In the genomic region with DNA sequence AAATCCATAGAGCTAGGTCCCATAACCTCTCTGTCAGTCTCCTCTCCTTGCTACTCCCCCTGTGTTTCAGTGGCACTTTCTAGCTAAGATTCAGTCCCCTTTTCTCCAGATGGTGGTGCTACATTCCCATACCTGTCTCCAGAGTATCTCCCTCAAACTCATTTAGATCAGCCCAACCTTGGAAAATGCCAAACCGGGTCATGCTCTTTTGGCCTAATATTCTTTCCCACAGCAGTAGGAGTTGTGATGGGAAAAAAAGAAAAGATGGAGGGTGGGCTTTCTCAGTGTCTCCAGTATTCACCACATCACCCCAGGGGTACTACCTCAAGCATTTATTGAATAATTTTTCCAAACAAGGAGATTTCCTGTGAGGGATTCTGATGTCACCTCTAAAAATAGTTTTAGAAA, we compare ENCODE assay signal across 1 cellular context.
A peak's percentile ranks its signal among the peaks of the same experiment; 100 is the strongest.
TF ChIP-seq lines count a peak whose summit lies in the region.

No MANE protein-coding gene starts in this region.

TF ChIP-seq in HepG2, 621 proteins besides CTCF, POLR2A, EP300 and RAD21 (continued from another document and continues in another):
- TF ChIP-seq ZNF318 (CRISPR knock-in tag; IDR thresholded peaks at IDR 0.05): no peak
- no peak for TF ChIP-seq NFAT5 (CRISPR knock-in tag; IDR thresholded peaks at IDR 0.05)
- TF ChIP-seq U2AF1 (optimal IDR thresholded peaks at IDR 0.05; ENCODE audit: low read depth, low read length): no peak
- no peak for TF ChIP-seq REPIN1 (CRISPR knock-in tag; IDR thresholded peaks at IDR 0.05; ENCODE audit: borderline replicate concordance, low read depth)
- no peak for TF ChIP-seq BCLAF1 (IDR thresholded peaks at IDR 0.05)
- TF ChIP-seq, protein P1, sequence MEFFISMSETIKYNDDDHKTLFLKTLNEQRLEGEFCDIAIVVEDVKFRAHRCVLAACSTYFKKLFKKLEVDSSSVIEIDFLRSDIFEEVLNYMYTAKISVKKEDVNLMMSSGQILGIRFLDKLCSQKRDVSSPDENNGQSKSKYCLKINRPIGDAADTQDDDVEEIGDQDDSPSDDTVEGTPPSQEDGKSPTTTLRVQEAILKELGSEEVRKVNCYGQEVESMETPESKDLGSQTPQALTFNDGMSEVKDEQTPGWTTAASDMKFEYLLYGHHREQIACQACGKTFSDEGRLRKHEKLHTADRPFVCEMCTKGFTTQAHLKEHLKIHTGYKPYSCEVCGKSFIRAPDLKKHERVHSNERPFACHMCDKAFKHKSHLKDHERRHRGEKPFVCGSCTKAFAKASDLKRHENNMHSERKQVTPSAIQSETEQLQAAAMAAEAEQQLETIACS (CRISPR knock-in tag; IDR thresholded peaks at IDR 0.05): no peak
- no peak for TF ChIP-seq ZXDC (CRISPR knock-in tag; IDR thresholded peaks at IDR 0.05)
- no peak for TF ChIP-seq DNMT3B (CRISPR knock-in tag; conservative IDR thresholded peaks at IDR 0.05)
- no peak for TF ChIP-seq HMGA1 (CRISPR knock-in tag; conservative IDR thresholded peaks at IDR 0.05)
- peak; percentile 75; the same call in 1 of the 2 replicates for TF ChIP-seq ZNF614 (CRISPR knock-in tag; IDR thresholded peaks at IDR 0.05; ENCODE audit: borderline replicate concordance)
- no peak for TF ChIP-seq ZNF24 (IDR thresholded peaks at IDR 0.05)
- TF ChIP-seq ZNF124 (CRISPR knock-in tag; IDR thresholded peaks at IDR 0.05): no peak
- peak; percentile 72; the same call in 1 of the 2 replicates for TF ChIP-seq ZNF121 (CRISPR knock-in tag; IDR thresholded peaks at IDR 0.05)
- no peak for TF ChIP-seq FOXJ3 (CRISPR knock-in tag; IDR thresholded peaks at IDR 0.05; ENCODE audit: borderline replicate concordance)
- TF ChIP-seq ZNF251 (CRISPR knock-in tag; IDR thresholded peaks at IDR 0.05): no peak
- no peak for TF ChIP-seq GLMP (CRISPR knock-in tag; IDR thresholded peaks at IDR 0.05; ENCODE audit: borderline replicate concordance)
- no peak for TF ChIP-seq ZNF205 (CRISPR knock-in tag; IDR thresholded peaks at IDR 0.05)
- TF ChIP-seq NFKBIZ (CRISPR knock-in tag; IDR thresholded peaks at IDR 0.05): no peak
- TF ChIP-seq ZNF224 (CRISPR knock-in tag; IDR thresholded peaks at IDR 0.05): no peak
- TF ChIP-seq ZNF740 (CRISPR knock-in tag; IDR thresholded peaks at IDR 0.05): no peak
- no peak for TF ChIP-seq SMARCC2 (IDR thresholded peaks at IDR 0.05)
- no peak for TF ChIP-seq CCDC6 (CRISPR knock-in tag; IDR thresholded peaks at IDR 0.05)
- TF ChIP-seq TARDBP (CRISPR knock-in tag; IDR thresholded peaks at IDR 0.05): no peak
- TF ChIP-seq JARID2 (CRISPR knock-in tag; IDR thresholded peaks at IDR 0.05; ENCODE audit: insufficient replicate concordance): no peak
- TF ChIP-seq, protein P2, sequence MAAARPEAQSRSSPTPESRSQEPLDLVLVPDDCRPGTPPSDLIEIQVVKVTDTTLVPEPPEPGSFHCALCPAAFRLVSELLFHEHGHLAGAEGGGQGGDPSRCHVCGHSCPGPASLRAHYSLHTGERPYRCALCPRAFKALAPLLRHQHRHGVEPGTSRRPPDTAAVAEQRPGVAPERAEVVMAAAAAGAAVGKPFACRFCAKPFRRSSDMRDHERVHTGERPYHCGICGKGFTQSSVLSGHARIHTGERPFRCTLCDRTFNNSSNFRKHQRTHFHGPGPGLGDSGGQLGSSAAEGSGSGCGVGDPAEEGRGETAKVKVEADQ (CRISPR knock-in tag; IDR thresholded peaks at IDR 0.05; ENCODE audit: borderline replicate concordance): no peak
- TF ChIP-seq ZNF367 (CRISPR knock-in tag; IDR thresholded peaks at IDR 0.05; ENCODE audit: borderline replicate concordance): no peak
- no peak for TF ChIP-seq DPF2 (CRISPR knock-in tag; IDR thresholded peaks at IDR 0.05; ENCODE audit: borderline replicate concordance, low read depth)
- TF ChIP-seq SALL2 (CRISPR knock-in tag; IDR thresholded peaks at IDR 0.05): no peak
- TF ChIP-seq CBX5 (CRISPR knock-in tag; IDR thresholded peaks at IDR 0.05; ENCODE audit: borderline replicate concordance): no peak
- TF ChIP-seq TRIM24 (CRISPR knock-in tag; IDR thresholded peaks at IDR 0.05): no peak
